Comparison of ENCODE assay signal across 8 cellular contexts in the genomic region with DNA sequence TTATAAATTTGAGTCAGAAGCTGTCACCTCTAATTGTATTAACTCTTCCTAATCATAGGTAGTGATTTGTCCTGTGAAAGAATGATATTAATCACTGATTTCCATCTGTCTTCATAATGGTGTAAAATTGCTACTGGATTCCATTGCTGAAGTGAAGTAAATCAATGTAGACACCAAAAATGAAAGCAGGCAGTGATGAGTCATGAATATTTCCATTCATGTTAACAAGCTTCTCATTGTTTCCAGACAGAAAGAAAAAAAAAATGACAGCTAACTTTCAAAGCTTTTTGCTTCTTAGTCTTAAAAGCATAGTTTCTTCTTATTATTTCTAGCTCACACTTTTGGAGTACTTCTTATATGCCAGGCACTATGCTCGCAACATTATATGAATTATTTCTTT. TPM values are rescaled to one million over a fixed set of nuclear protein-coding genes. Genes with fewer than 3 reads are reported as not detected.
DNase-seq lines count a peak whose midpoint lies in the region; ATAC-seq and TF ChIP-seq lines count a peak whose summit lies in the region.

No MANE protein-coding gene starts in this region.

- H3K79me1 ChIP-seq in neuronal stem cell (ENCODE audit: low read depth, low read length) = no peaks in the 10 kb centered on the region

- peak overlapping the region; percentile 46 to 56 for H3K27ac ChIP-seq in right atrium auricular region
- peak overlapping the region; percentile 10 to 73 (median 42) for H3K27ac ChIP-seq in transverse colon
- no peak overlapping the region for H3K27ac ChIP-seq in neuronal stem cell (replicated peaks; ENCODE audit: low read length)

- H2AK5ac ChIP-seq in neuronal stem cell (ENCODE audit: low read depth, low read length) = no peak overlapping the region

- no peak overlapping the region for H2BK12ac ChIP-seq in neuronal stem cell (ENCODE audit: low read length)

- H2BK5ac ChIP-seq in neuronal stem cell (ENCODE audit: low read length) = no peak overlapping the region

- H2BK120ac ChIP-seq in neuronal stem cell (ENCODE audit: low read depth, low read length) = no peak overlapping the region

- TF ChIP-seq CTCF in activated B cell treated with CpG ODN at 0.5 μM for 24 hours (IDR thresholded peaks at IDR 0.05) = no peak
- TF ChIP-seq CTCF in right atrium auricular region (IDR thresholded peaks at IDR 0.05) = no peak
- TF ChIP-seq CTCF in transverse colon (IDR thresholded peaks at IDR 0.05) = no peak

- DNase-seq in Right ventricle myocardium inferior (ENCODE audit: missing footprints) (no peak), cardiac septum (ENCODE audit: low spot score) (no peak), activated B cell treated with CpG ODN at 0.5 μM for 24 hours (no peak), right atrium auricular region (ENCODE audit: low spot score) (no peak), transverse colon (no peak), neuronal stem cell (ENCODE audit: low spot score) (no peak), NCI-H2196 (lab: John Stamatoyannopoulos, UW; ENCODE audit: unreplicated experiment) (no peak), NCI-H526 (lab: John Stamatoyannopoulos, UW) (no peak)

- POLR2A ChIA-PET in activated B cell treated with CpG ODN at 0.5 μM for 24 hours (lab: Charles Lee) = interaction anchor here (0.6 to 0.9 kb wide), 2 partner anchors 26 to 583 kb away, joined by 3 to 4 read pairs; no protein-coding TSS in a partner anchor

- H3K27me3 ChIP-seq in right atrium auricular region (no peaks in the 10 kb centered on the region), transverse colon (no peaks in the 10 kb centered on the region), neuronal stem cell (ENCODE audit: control insufficient read depth in 3 of 3, insufficient read depth in 3 of 3, low read depth in 1 of 3, low read length in 3 of 3) (no peaks in the 10 kb centered on the region)

- H3K4me1 ChIP-seq in right atrium auricular region = peaks cover 0 to 9% of the 10 kb centered on the region in 2 donors
- peaks cover 14 to 54% (median 36%) of the 10 kb centered on the region in 4 donors for H3K4me1 ChIP-seq in transverse colon
- peaks cover 0 to 1% of the 10 kb centered on the region in 2 donors for H3K4me1 ChIP-seq in neuronal stem cell (ENCODE audit: control insufficient read depth in 2 of 2, insufficient read depth in 1 of 2, low read depth in 1 of 2, low read length in 2 of 2)

- CTCF ChIA-PET in activated B cell treated with CpG ODN at 0.5 μM for 24 hours (lab: Charles Lee) = interaction anchor here (0.9 to 2.1 kb wide), 5 partner anchors 29 to 246 kb away, joined by 3 to 7 read pairs (median 3); a partner anchor contains a TSS

- no peak overlapping the region for H4K8ac ChIP-seq in neuronal stem cell (ENCODE audit: low read depth, low read length)

- no peak overlapping the region for H3K9ac ChIP-seq in neuronal stem cell (ENCODE audit: low read depth, low read length, poor library complexity)

- no peak for TF ChIP-seq POLR2A in transverse colon (IDR thresholded peaks at IDR 0.05)

- no peak overlapping the region for H3K4ac ChIP-seq in neuronal stem cell (ENCODE audit: low read length)

- H3K4me3 ChIP-seq in right atrium auricular region = no peak overlapping the region
- no peak overlapping the region for H3K4me3 ChIP-seq in transverse colon
- H3K4me3 ChIP-seq in neuronal stem cell (ENCODE audit: low read length in 2 of 2) = no peak overlapping the region

- no peak overlapping the region for H2BK15ac ChIP-seq in neuronal stem cell (ENCODE audit: low read length)

- no peak overlapping the region for H3K4me2 ChIP-seq in neuronal stem cell (ENCODE audit: insufficient read depth, low read length, poor library complexity, severe bottlenecking)

- H4K91ac ChIP-seq in neuronal stem cell (ENCODE audit: low read depth, low read length, poor library complexity) = no peak overlapping the region

- H3K4me1 Mint-ChIP-seq in activated B cell treated with CpG ODN at 0.5 μM for 24 hours = peaks cover 7% of the 10 kb centered on the region

- no peak for TF ChIP-seq EP300 in transverse colon (IDR thresholded peaks at IDR 0.05; ENCODE audit: low read depth)

- H3K9me3 ChIP-seq in right atrium auricular region (no peaks in the 10 kb centered on the region), transverse colon (no peaks in the 10 kb centered on the region), neuronal stem cell (replicated peaks in 1 of 2; ENCODE audit: control insufficient read depth in 2 of 2, insufficient read depth in 1 of 2, low read depth in 1 of 2, low read length in 2 of 2) (no peaks in the 10 kb centered on the region)

- H3K23ac ChIP-seq in neuronal stem cell (ENCODE audit: low read depth, low read length, poor library complexity) = no peak overlapping the region

- H3K9me3 Mint-ChIP-seq in activated B cell treated with CpG ODN at 0.5 μM for 24 hours = no peaks in the 10 kb centered on the region

- intact Hi-C loops in Right ventricle myocardium inferior (cut with DNase I) (no loop called here), cardiac septum (cut with DNase I) (no loop called here), activated B cell treated with CpG ODN at 0.5 μM for 24 hours (cut with micrococcal nuclease) (no loop called here), transverse colon (cut with DNase I; ENCODE audit: low total_unique reads) (no loop called here)

- no peak overlapping the region for H3K18ac ChIP-seq in neuronal stem cell (ENCODE audit: low read length)

- H3K14ac ChIP-seq in neuronal stem cell (ENCODE audit: low read length) = no peak overlapping the region

- peak; percentile 31 for ATAC-seq in Right ventricle myocardium inferior
- no peak for ATAC-seq in activated B cell treated with CpG ODN at 0.5 μM for 24 hours (ENCODE audit: low read depth)

- no peaks in the 10 kb centered on the region for H3K27me3 Mint-ChIP-seq in activated B cell treated with CpG ODN at 0.5 μM for 24 hours

- whole genome bisulfite sequencing in transverse colon (ENCODE audit: low coverage in 1 of 2), 2 donors = 53 to 56% methylated on average over 1 of the region's 1 CpG
- no CpG with 5 or more reads among the region's 1 CpG for WGBS in neuronal stem cell (ENCODE audit: extremely low coverage in 2 of 2, insufficient read length in 2 of 2, insufficient replicate concordance in 1 of 2), 2 donors

- H3K36me3 Mint-ChIP-seq in activated B cell treated with CpG ODN at 0.5 μM for 24 hours (ENCODE audit: low read depth) = no peaks in the 10 kb centered on the region

- no peak overlapping the region for H2AFZ ChIP-seq in neuronal stem cell (ENCODE audit: low read length)

- peaks cover 17% of the 10 kb centered on the region for H3K36me3 ChIP-seq in right atrium auricular region
- peaks cover 0 to 10% (median 0%) of the 10 kb centered on the region in 4 donors for H3K36me3 ChIP-seq in transverse colon
- H3K36me3 ChIP-seq in neuronal stem cell (replicated peaks in 1 of 2; ENCODE audit: control insufficient read depth in 2 of 2, insufficient read depth in 2 of 2, low read length in 2 of 2) = no peaks in the 10 kb centered on the region

- in situ Hi-C loops in transverse colon (cut with MboI; ENCODE audit: low pct_ligation_motif_present in 1 of 4, low pct_unique_long_range_greater_than_20kb in 1 of 4, low sequenced_read_pairs in 3 of 4) = loop anchor here in 1 of 4 donors (25.0 kb wide), 1 partner anchor 548 kb away; no protein-coding TSS in a partner anchor

- peak overlapping the region; percentile 59 for H3K27ac Mint-ChIP-seq in activated B cell treated with CpG ODN at 0.5 μM for 24 hours

- no peak overlapping the region for H3K4me3 Mint-ChIP-seq in activated B cell treated with CpG ODN at 0.5 μM for 24 hours

RNA-seq across cellular contexts. Expression of a gene that starts 21.5 kb away (rescaled TPM):
- total RNA-seq in Right ventricle myocardium inferior = 25.3 TPM
- 26.1 TPM for total RNA-seq in cardiac septum
- 3.3 and 4.5 TPM in 2 replicates for total RNA-seq in activated B cell treated with CpG ODN at 0.5 μM for 24 hours
- 10 to 100 TPM; 57.7 to 73.2 TPM for total RNA-seq in right atrium auricular region
- total RNA-seq in transverse colon = 100 to 1,000 TPM in 3 of 4 donors, 10 to 100 TPM in 1; 52.4 to 121 (median 115) TPM
- 6.7 TPM for polyA plus RNA-seq in neuronal stem cell (2013, experiment 1 of 2)
- 8.1 TPM for polyA plus RNA-seq in neuronal stem cell (2013, experiment 2 of 2)

RNA-seq across cellular contexts. Expression of a gene that starts 32.5 kb away (rescaled TPM):
- 1.5 TPM for total RNA-seq in Right ventricle myocardium inferior
- 1.2 TPM for total RNA-seq in cardiac septum
- total RNA-seq in activated B cell treated with CpG ODN at 0.5 μM for 24 hours = 59.1 and 64.7 TPM in 2 replicates
- total RNA-seq in right atrium auricular region = 1 to 10 TPM; 1.2 to 2.3 TPM
- total RNA-seq in transverse colon = 1 to 10 TPM; 1.6 to 5.9 (median 3.3) TPM
- polyA plus RNA-seq in neuronal stem cell (2013, experiment 1 of 2) = 0.01 TPM
- polyA plus RNA-seq in neuronal stem cell (2013, experiment 2 of 2) = 0.01 TPM
